ENCODE assay signal across 12 cellular contexts in genomic region chr5:132488590-132488989, GRCh38. TPM values are rescaled to one million over a fixed set of nuclear protein-coding genes. Genes with fewer than 3 reads are reported as not detected.
DNase-seq lines count a peak whose midpoint lies in the region; ATAC-seq, FAIRE-seq and TF ChIP-seq lines count a peak whose summit lies in the region.
"Had no signal": no experiment of that assay in that cellular context is flagged by ENCODE, and none has a peak within 500 bp of the region (broad histone marks: within the 10 kb centered on the region; RNA-seq: fewer than 3 reads in every experiment).

No MANE protein-coding gene starts in this region.

- peak overlapping the region; percentile 95 for H3K4me3 Mint-ChIP-seq in activated CD8-positive, alpha-beta memory T cell treated with anti-CD3 and anti-CD28 coated beads, Interleukin-2, amount 10 ng/mL, durations not matched to agents 7 days and 5 days
- H3K4me3 Mint-ChIP-seq in activated CD8-positive, alpha-beta T cell treated with anti-CD3 and anti-CD28 coated beads for 36 hours, result peak overlapping the region; percentile 96

- no TSS peak for BruUV-seq in HepG2 (replicated peaks; lab: Mats Ljungman, UMichigan)

- H3K4me1 Mint-ChIP-seq in activated CD8-positive, alpha-beta memory T cell treated with anti-CD3 and anti-CD28 coated beads, Interleukin-2, amount 10 ng/mL, durations not matched to agents 7 days and 5 days, result peaks cover 68% of the 10 kb centered on the region
- peaks cover 67% of the 10 kb centered on the region for H3K4me1 Mint-ChIP-seq in activated CD8-positive, alpha-beta T cell treated with anti-CD3 and anti-CD28 coated beads for 36 hours (ENCODE audit: low read depth)

- no peak overlapping the region for H3K9ac ChIP-seq in HepG2 (ENCODE audit: insufficient read depth, low read depth, low read length)

- H4K20me1 ChIP-seq in HepG2 (ENCODE audit: insufficient read depth, low read length), result peaks cover 3% of the 10 kb centered on the region; the same call in 1 of the 2 replicates

- H3K36me3 ChIP-seq in HepG2 (replicated peaks in 1 of 2; ENCODE audit: control insufficient read depth in 1 of 2, insufficient read depth in 2 of 2, low read length in 2 of 2) (peaks cover 18 to 41% of the 10 kb centered on the region in 2 experiments; a peak in 4 of 5 replicates), suprapubic skin (peaks cover 46% of the 10 kb centered on the region)

- H3K27me3 ChIP-seq in HepG2 (ENCODE audit: control insufficient read depth in 1 of 2, insufficient read depth in 2 of 2, low read length in 2 of 2) (no peaks in the 10 kb centered on the region), suprapubic skin (no peaks in the 10 kb centered on the region)
- H3K27me3 ChIP-seq: body of pancreas had no signal

- H3K27ac ChIP-seq in HepG2 (ENCODE audit: extremely low read length, insufficient read depth, low read length) (no peak overlapping the region), suprapubic skin (no peak overlapping the region)

- POLR2A ChIA-PET in activated CD8-positive, alpha-beta T cell treated with anti-CD3 and anti-CD28 coated beads for 36 hours (lab: Charles Lee), result interaction anchor here (0.9 to 36.6 kb wide), 14 partner anchors 2 to 194 kb away, joined by 3 to 1641 read pairs (median 52); partner anchors contain the start of genes IRF1, SLC22A4 and SLC22A5
- POLR2A ChIA-PET in HepG2 (lab: Yijun Ruan, JAX), result interaction anchor here (1.4 to 5.2 kb wide), 3 partner anchors 9 to 21 kb away, joined by 3 to 99 read pairs (median 8); no protein-coding TSS in a partner anchor

- no peak for FAIRE-seq in HepG2 (lab: Jason Lieb, UNC)

- H3K9me3 ChIP-seq in HepG2 (ENCODE audit: low read length) (no peaks in the 10 kb centered on the region), suprapubic skin (no peaks in the 10 kb centered on the region)
- H3K9me3 ChIP-seq: body of pancreas had no signal

- TF ChIP-seq EP300 in HepG2 (IDR thresholded peaks at IDR 0.05; ENCODE audit: low read depth in 2 of 2, low read length in 2 of 2), result no peak
- TF ChIP-seq EP300 in HepG2 (CRISPR knock-in tag; IDR thresholded peaks at IDR 0.05; ENCODE audit: borderline replicate concordance), result no peak
- TF ChIP-seq EP300 in suprapubic skin (IDR thresholded peaks at IDR 0.05), result no peak

- H3K9me3 Mint-ChIP-seq in activated CD8-positive, alpha-beta memory T cell treated with anti-CD3 and anti-CD28 coated beads, Interleukin-2, amount 10 ng/mL, durations not matched to agents 7 days and 5 days (ENCODE audit: low read depth), result no peaks in the 10 kb centered on the region
- H3K9me3 Mint-ChIP-seq in activated CD8-positive, alpha-beta T cell treated with anti-CD3 and anti-CD28 coated beads for 36 hours, result no peaks in the 10 kb centered on the region

- no peak for TF ChIP-seq POLR2A in HepG2 (IDR thresholded peaks at IDR 0.05; ENCODE audit: insufficient read depth in 1 of 2, low read depth in 2 of 2, low read length in 2 of 2)
- no peak for TF ChIP-seq POLR2A in suprapubic skin (IDR thresholded peaks at IDR 0.05)

- no peak for TF ChIP-seq RAD21 in HepG2 (CRISPR knock-in tag; IDR thresholded peaks at IDR 0.05)

- no peak for ATAC-seq in activated CD8-positive, alpha-beta memory T cell treated with anti-CD3 and anti-CD28 coated beads, Interleukin-2, amount 10 ng/mL, durations not matched to agents 7 days and 5 days
- no peak for ATAC-seq in activated CD8-positive, alpha-beta T cell treated with anti-CD3 and anti-CD28 coated beads for 36 hours
- no peak for ATAC-seq in HepG2
- no peak for ATAC-seq in HG02759 (IDR thresholded peaks at IDR 0.05; ENCODE audit: unreplicated experiment)
- no peak for ATAC-seq in GM21515 (IDR thresholded peaks at IDR 0.05; ENCODE audit: unreplicated experiment)
- ATAC-seq: body of pancreas had no signal

- no peak overlapping the region for H2AFZ ChIP-seq in HepG2 (ENCODE audit: low read length)

- H3K79me2 ChIP-seq in HepG2 (ENCODE audit: insufficient read depth, low read length), result peaks cover 6% of the 10 kb centered on the region

- H3K36me3 Mint-ChIP-seq in activated CD8-positive, alpha-beta memory T cell treated with anti-CD3 and anti-CD28 coated beads, Interleukin-2, amount 10 ng/mL, durations not matched to agents 7 days and 5 days, result peaks cover 65% of the 10 kb centered on the region
- peaks cover 65% of the 10 kb centered on the region for H3K36me3 Mint-ChIP-seq in activated CD8-positive, alpha-beta T cell treated with anti-CD3 and anti-CD28 coated beads for 36 hours (ENCODE audit: low read depth)

- peaks cover 31% of the 10 kb centered on the region for H3K4me1 ChIP-seq in HepG2 (ENCODE audit: insufficient read depth, low read length)
- peaks cover 45% of the 10 kb centered on the region for H3K4me1 ChIP-seq in suprapubic skin

- peak overlapping the region; percentile 85 for H3K4me2 ChIP-seq in HepG2 (ENCODE audit: low read depth, low read length)

- in situ Hi-C loops in HepG2 (cut with HindIII; ENCODE audit: extremely low pct_ligation_motif_present, low pct_unique_long_range_greater_than_20kb), result no loop called here

- H3K27ac Mint-ChIP-seq in activated CD8-positive, alpha-beta memory T cell treated with anti-CD3 and anti-CD28 coated beads, Interleukin-2, amount 10 ng/mL, durations not matched to agents 7 days and 5 days, result peak overlapping the region; percentile 91
- H3K27ac Mint-ChIP-seq in activated CD8-positive, alpha-beta T cell treated with anti-CD3 and anti-CD28 coated beads for 36 hours, result peak overlapping the region; percentile 90

- intact Hi-C loops in activated CD8-positive, alpha-beta T cell treated with anti-CD3 and anti-CD28 coated beads for 36 hours (cut with micrococcal nuclease), result loop anchor here (2.0 kb wide), 1 partner anchor 76 kb away; no protein-coding TSS in a partner anchor
- intact Hi-C loops in HepG2 (cut with micrococcal nuclease; ENCODE audit: unreplicated experiment), result no loop called here

- CTCF ChIA-PET in activated CD8-positive, alpha-beta memory T cell treated with anti-CD3 and anti-CD28 coated beads, Interleukin-2, amount 10 ng/mL, durations not matched to agents 7 days and 5 days (lab: Charles Lee), result interaction anchor here (0.9 to 9.2 kb wide), 11 partner anchors 9 to 102 kb away, joined by 3 to 85 read pairs (median 10); no protein-coding TSS in a partner anchor
- CTCF ChIA-PET in activated CD8-positive, alpha-beta T cell treated with anti-CD3 and anti-CD28 coated beads for 36 hours (lab: Charles Lee), result interaction anchor here (1.0 to 4.8 kb wide), 5 partner anchors 9 to 77 kb away, joined by 3 to 36 read pairs (median 9); no protein-coding TSS in a partner anchor
- CTCF ChIA-PET in HepG2 (lab: Yijun Ruan, JAX; ENCODE audit: low intra/inter-chr PET ratio, low total read pairs), result no interaction called here

- WGBS in HepG2 (ENCODE audit: low lambda C conversion rate), result 85% methylated on average over 2 of the region's 2 CpGs
- WGBS in suprapubic skin, result 56% methylated on average over 2 of the region's 2 CpGs

- no peaks in the 10 kb centered on the region for H3K27me3 Mint-ChIP-seq in activated CD8-positive, alpha-beta memory T cell treated with anti-CD3 and anti-CD28 coated beads, Interleukin-2, amount 10 ng/mL, durations not matched to agents 7 days and 5 days
- no peaks in the 10 kb centered on the region for H3K27me3 Mint-ChIP-seq in activated CD8-positive, alpha-beta T cell treated with anti-CD3 and anti-CD28 coated beads for 36 hours

- no peak for DNase-seq in activated CD8-positive, alpha-beta memory T cell treated with anti-CD3 and anti-CD28 coated beads, Interleukin-2, amount 10 ng/mL, durations not matched to agents 7 days and 5 days
- no peak for DNase-seq in activated CD8-positive, alpha-beta memory T cell treated with anti-CD3 and anti-CD28 coated beads, Interleukin-2, amount 50 U/mL, for 4 hours
- DNase-seq in activated CD8-positive, alpha-beta T cell treated with anti-CD3 and anti-CD28 coated beads for 36 hours, result no peak
- DNase-seq in HepG2 (ENCODE audit: low spot score) (no peak), suprapubic skin (ENCODE audit: low spot score in 2 of 2) (no peak)
- DNase-seq in stimulated activated CD8-positive, alpha-beta memory T cell treated with anti-CD3 and anti-CD28 coated beads, Interleukin-4, amount 100 ng/mL, for 48 hours, result no peak

- TF ChIP-seq CTCF in activated CD8-positive, alpha-beta T cell treated with anti-CD3 and anti-CD28 coated beads for 36 hours (IDR thresholded peaks at IDR 0.05), result no peak
- TF ChIP-seq CTCF in HepG2 (CRISPR knock-in tag; IDR thresholded peaks at IDR 0.05) (no peak), suprapubic skin (IDR thresholded peaks at IDR 0.05) (no peak)

- H3K4me3 ChIP-seq in HepG2 (replicated peaks in 1 of 3; ENCODE audit: insufficient read depth in 1 of 3, low read depth in 2 of 3, low read length in 3 of 3), result no peak overlapping the region; a peak in 1 of 6 replicates
- peak overlapping the region; percentile 87 for H3K4me3 ChIP-seq in suprapubic skin

RNA-seq across cellular contexts. Expression of gene IRF1, which starts 2.0 kb away (rescaled TPM):
- total RNA-seq in activated CD8-positive, alpha-beta memory T cell treated with anti-CD3 and anti-CD28 coated beads, Interleukin-2, amount 10 ng/mL, durations not matched to agents 7 days and 5 days, result 100 to 1,000 TPM; 205 to 223 TPM
- total RNA-seq in activated CD8-positive, alpha-beta T cell treated with anti-CD3 and anti-CD28 coated beads for 36 hours, result 100 to 1,000 TPM; 121 to 128 TPM
- total RNA-seq in HepG2 (2016; rRNA removed; fragmentation: Illumina TruSeq; extraction: Trizol) (5.8 and 8.8 TPM in 2 replicates), suprapubic skin (10 to 100 TPM; 17.5 to 24.1 (median 20.1) TPM)
- total RNA-seq in HepG2 (2016; cell fraction: cytosol; rRNA removed; fragmentation: Illumina TruSeq; extraction: Trizol; ENCODE audit: low read depth), result 1.2 and 1.9 TPM in 2 replicates
- total RNA-seq in HepG2 (2016; cell fraction: insoluble cytoplasmic fraction; rRNA removed; fragmentation: Illumina TruSeq; extraction: Trizol), result 4.4 and 10.1 TPM in 2 replicates
- 2.5 and 3.3 TPM in 2 replicates for total RNA-seq in HepG2 (2016; cell fraction: membrane; rRNA removed; fragmentation: Illumina TruSeq; extraction: Trizol)
- 14.5 and 19.2 TPM in 2 replicates for total RNA-seq in HepG2 (2016; cell fraction: nucleus; rRNA removed; fragmentation: Illumina TruSeq; extraction: Trizol)
- polyA plus RNA-seq in HepG2 (2011; rRNA removed), result 4.1 and 4.4 TPM in 2 replicates
- polyA plus RNA-seq in HepG2 (2011; cell fraction: cytosol; rRNA removed), result 4.7 and 4.8 TPM in 2 replicates
- 10.1 and 10.8 TPM in 2 replicates for polyA plus RNA-seq in HepG2 (2011; cell fraction: nucleus; rRNA removed)
- polyA plus RNA-seq in HepG2 (2012), result 3.4 and 4.0 TPM in 2 replicates
- 0.75 and 0.77 TPM in 2 replicates for polyA plus RNA-seq in HepG2 (2016; cell fraction: cytosol; fragmentation: Illumina TruSeq; extraction: Trizol; ENCODE audit: low read depth)
- polyA plus RNA-seq in HepG2 (2016; cell fraction: insoluble cytoplasmic fraction; fragmentation: Illumina TruSeq; extraction: Trizol; ENCODE audit: low read depth), result 5.3 and 6.8 TPM in 2 replicates
- 0.80 and 1.4 TPM in 2 replicates for polyA plus RNA-seq in HepG2 (2016; cell fraction: membrane; fragmentation: Illumina TruSeq; extraction: Trizol; ENCODE audit: low read depth)
- 8.7 and 9.9 TPM in 2 replicates for polyA plus RNA-seq in HepG2 (2016; cell fraction: nucleus; fragmentation: Illumina TruSeq; extraction: Trizol; ENCODE audit: insufficient read depth, low read depth)
- 24.0 and 36.4 TPM in 2 replicates for polyA minus RNA-seq in HepG2 (2011; rRNA and poly(A)+ RNA removed; ENCODE audit: low replicate concordance)
- 4.7 and 7.5 TPM in 2 replicates for polyA minus RNA-seq in HepG2 (2011; cell fraction: cytosol; rRNA and poly(A)+ RNA removed)
- polyA minus RNA-seq in HepG2 (2011; cell fraction: nucleus; rRNA and poly(A)+ RNA removed), result 28.5 and 37.7 TPM in 2 replicates

RNA-seq across cellular contexts. Expression of gene IL5, which starts 54.7 kb away (rescaled TPM):
- 10 to 100 TPM in 1 of 2 experiments, under 1 TPM in 1; 0.35 to 20.0 TPM for total RNA-seq in activated CD8-positive, alpha-beta memory T cell treated with anti-CD3 and anti-CD28 coated beads, Interleukin-2, amount 10 ng/mL, durations not matched to agents 7 days and 5 days
- 1 to 10 TPM; 1.6 to 1.7 TPM for total RNA-seq in activated CD8-positive, alpha-beta T cell treated with anti-CD3 and anti-CD28 coated beads for 36 hours
- total RNA-seq in HepG2 (2016; rRNA removed; fragmentation: Illumina TruSeq; extraction: Trizol) (not detected in 2 replicates), suprapubic skin (not detected)
- not detected in 2 replicates for total RNA-seq in HepG2 (2016; cell fraction: cytosol; rRNA removed; fragmentation: Illumina TruSeq; extraction: Trizol; ENCODE audit: low read depth)
- total RNA-seq in HepG2 (2016; cell fraction: insoluble cytoplasmic fraction; rRNA removed; fragmentation: Illumina TruSeq; extraction: Trizol), result not detected in 2 replicates
- total RNA-seq in HepG2 (2016; cell fraction: membrane; rRNA removed; fragmentation: Illumina TruSeq; extraction: Trizol), result not detected in 2 replicates
- not detected in 2 replicates for total RNA-seq in HepG2 (2016; cell fraction: nucleus; rRNA removed; fragmentation: Illumina TruSeq; extraction: Trizol)
- not detected in 2 replicates for polyA plus RNA-seq in HepG2 (2011; rRNA removed)
- polyA plus RNA-seq in HepG2 (2011; cell fraction: cytosol; rRNA removed), result not detected in 2 replicates
- not detected in 2 replicates for polyA plus RNA-seq in HepG2 (2011; cell fraction: nucleus; rRNA removed)
- not detected in 2 replicates for polyA plus RNA-seq in HepG2 (2012)
- polyA plus RNA-seq in HepG2 (2016; cell fraction: cytosol; fragmentation: Illumina TruSeq; extraction: Trizol; ENCODE audit: low read depth), result not detected in 2 replicates
- not detected in 2 replicates for polyA plus RNA-seq in HepG2 (2016; cell fraction: insoluble cytoplasmic fraction; fragmentation: Illumina TruSeq; extraction: Trizol; ENCODE audit: low read depth)
- polyA plus RNA-seq in HepG2 (2016; cell fraction: membrane; fragmentation: Illumina TruSeq; extraction: Trizol; ENCODE audit: low read depth), result not detected in 2 replicates
- polyA plus RNA-seq in HepG2 (2016; cell fraction: nucleus; fragmentation: Illumina TruSeq; extraction: Trizol; ENCODE audit: insufficient read depth, low read depth), result not detected in 2 replicates
- polyA minus RNA-seq in HepG2 (2011; rRNA and poly(A)+ RNA removed; ENCODE audit: low replicate concordance), result not detected in 2 replicates
- polyA minus RNA-seq in HepG2 (2011; cell fraction: cytosol; rRNA and poly(A)+ RNA removed), result not detected in 2 replicates
- polyA minus RNA-seq in HepG2 (2011; cell fraction: nucleus; rRNA and poly(A)+ RNA removed), result not detected in 2 replicates
- total RNA-seq: body of pancreas, HT1080, kidney epithelial cell, RPMI7951 had no signal

Comparison
In these comparisons a context has a peak if more than half of its experiments do, and no peak if none do; other contexts are left out.
1. RNA of gene IRF1, which starts 2.0 kb away (total RNA-seq): 205 to 223 TPM in activated CD8-positive, alpha-beta memory T cell treated with anti-CD3 and anti-CD28 coated beads, Interleukin-2, amount 10 ng/mL, durations not matched to agents 7 days and 5 days and 121 to 128 TPM in activated CD8-positive, alpha-beta T cell treated with anti-CD3 and anti-CD28 coated beads for 36 hours; 17.5 to 24.1 TPM in suprapubic skin and 1.2 to 19.2 TPM in HepG2; every median in the first group is over 4 times any median in the second.